In the genomic region with DNA sequence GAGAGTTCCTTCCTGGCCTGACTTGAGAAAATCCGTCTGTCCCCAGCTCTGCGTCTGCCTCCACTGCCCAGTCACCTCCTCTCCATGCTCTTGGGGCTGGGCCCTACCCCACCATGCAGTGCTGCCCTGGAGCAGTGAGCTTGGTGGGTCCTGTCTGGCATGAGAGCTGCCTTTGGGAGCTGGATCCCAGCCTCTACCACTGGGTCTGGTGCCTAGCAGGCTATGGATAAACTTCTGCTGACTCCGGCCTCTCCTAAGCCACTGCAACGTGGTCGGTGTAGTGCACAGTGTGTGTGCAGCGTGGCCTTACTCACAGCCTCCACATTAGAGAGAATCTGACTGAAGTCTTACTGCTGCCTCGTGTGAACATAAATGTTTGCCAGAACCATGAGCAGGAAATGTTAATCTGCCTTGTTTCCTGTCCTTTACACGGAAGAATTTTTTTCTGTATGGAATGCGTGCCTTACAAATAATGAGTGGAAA, we compare ENCODE assay signal across 11 cellular contexts. TPM values are rescaled to one million over a fixed set of nuclear protein-coding genes. Genes with fewer than 3 reads are reported as not detected.
DNase-seq lines count a peak whose midpoint lies in the region; TF ChIP-seq lines count a peak whose summit lies in the region.
"Had no signal": no experiment of that assay in that cellular context is flagged by ENCODE, and none has a peak within 500 bp of the region (broad histone marks: within the 10 kb centered on the region; RNA-seq: fewer than 3 reads in every experiment).

No MANE protein-coding gene starts in this region.

- H3K27me3 ChIP-seq in vagina = no peaks in the 10 kb centered on the region

- peak overlapping the region; percentile 59 for H3K27ac ChIP-seq in mesodermal cell (ENCODE audit: low read depth, low read length, severe bottlenecking)
- H3K27ac ChIP-seq in vagina = peak overlapping the region; percentile 56

- TF ChIP-seq CTCF in cardiac fibroblast (IDR thresholded peaks at IDR 0.05; ENCODE audit: low read depth, low read length) (no peak), vagina (IDR thresholded peaks at IDR 0.05) (no peak)

- peak; percentile 21 for DNase-seq in stimulated activated CD4-positive, alpha-beta T cell treated with anti-CD3 and anti-CD28 coated beads, Interleukin-15, amount 100 ng/mL, for 24 hours
- DNase-seq in stimulated activated CD4-positive, alpha-beta T cell treated with anti-CD3 and anti-CD28 coated beads, Interleukin-2, amount 100 ng/mL, for 48 hours = no peak
- DNase-seq in cardiac fibroblast (ENCODE audit: low read depth in 2 of 2) (peak; percentile 76 to 90), vagina (ENCODE audit: extremely low spot score in 2 of 2) (no peak), posterior cingulate gyrus (no peak), DMS53 treated with DMSO at 0.1 percent for 48 hours (lab: John Stamatoyannopoulos, UW; ENCODE audit: unreplicated experiment) (no peak)
- DNase-seq in activated CD8-positive, alpha-beta memory T cell treated with anti-CD3 and anti-CD28 coated beads for 24 hours = no peak
- DNase-seq: NCI-H1417, T1000 had no signal

- 90% methylated on average over 8 of the region's 9 CpGs for WGBS in mesodermal cell (ENCODE audit: insufficient coverage in 2 of 2), 2 experiments

- intact Hi-C loops in vagina (cut with DNase I) = no loop called here
- intact Hi-C loops in posterior cingulate gyrus (cut with DNase I) = no loop called here

- no peak for TF ChIP-seq POLR2A in vagina (IDR thresholded peaks at IDR 0.05)

- H3K9me3 ChIP-seq in mesodermal cell (ENCODE audit: control insufficient read depth, low read length) (no peaks in the 10 kb centered on the region), vagina (no peaks in the 10 kb centered on the region)

- no peak overlapping the region for H3K4me3 ChIP-seq in cardiac fibroblast (replicated peaks in 1 of 2; ENCODE audit: low read depth in 2 of 2, low read length in 2 of 2)
- H3K4me3 ChIP-seq in mesodermal cell (ENCODE audit: extremely low read depth, insufficient read depth, low read length, poor library complexity, severe bottlenecking) = no peak overlapping the region
- no peak overlapping the region for H3K4me3 ChIP-seq in vagina

- peaks cover 59% of the 10 kb centered on the region for H3K36me3 ChIP-seq in mesodermal cell (ENCODE audit: control insufficient read depth, insufficient read depth, low read length)
- H3K36me3 ChIP-seq in vagina = peaks cover 0 to 33% of the 10 kb centered on the region in 2 donors

- H3K4me1 ChIP-seq in mesodermal cell (ENCODE audit: control insufficient read depth, insufficient read depth, low read length, poor library complexity, severe bottlenecking) (peaks cover 27% of the 10 kb centered on the region), vagina (peaks cover 14% of the 10 kb centered on the region)

RNA-seq across cellular contexts. Expression of gene HTT, which starts 47.6 kb away (rescaled TPM):
- polyA plus RNA-seq in mesodermal cell (2013, experiment 1 of 2) = 30.0 TPM
- polyA plus RNA-seq in mesodermal cell (2013, experiment 2 of 2) = 20.5 TPM
- total RNA-seq in vagina = 49.8 TPM

RNA-seq across cellular contexts. Expression of gene HTT-AS, which starts 47.8 kb away (rescaled TPM):
- polyA plus RNA-seq in mesodermal cell (2013, experiment 1 of 2) = not detected
- not detected for polyA plus RNA-seq in mesodermal cell (2013, experiment 2 of 2)
- not detected for total RNA-seq in vagina
- total RNA-seq: mucosa of gallbladder had no signal

Comparison
In these comparisons a context has a peak if more than half of its experiments do, and no peak if none do; other contexts are left out.
1. DNase-seq: peak in stimulated activated CD4-positive, alpha-beta T cell treated with anti-CD3 and anti-CD28 coated beads, Interleukin-15, amount 100 ng/mL, for 24 hours (single experiment) and cardiac fibroblast (2 of 2); none in stimulated activated CD4-positive, alpha-beta T cell treated with anti-CD3 and anti-CD28 coated beads, Interleukin-2, amount 100 ng/mL, for 48 hours (0 of 2), vagina (0 of 2), posterior cingulate gyrus (0 of 10), DMS53 treated with DMSO at 0.1 percent for 48 hours (single experiment) and activated CD8-positive, alpha-beta memory T cell treated with anti-CD3 and anti-CD28 coated beads for 24 hours (single experiment).